ENCODE assay signal across 10 cellular contexts in genomic region chr15:69469467-69470191, GRCh38. TPM values are rescaled to one million over a fixed set of nuclear protein-coding genes. Genes with fewer than 3 reads are reported as not detected.
DNase-seq lines count a peak whose midpoint lies in the region; ATAC-seq and TF ChIP-seq lines count a peak whose summit lies in the region.
"Had no signal": no experiment of that assay in that cellular context is flagged by ENCODE, and none has a peak within 500 bp of the region (broad histone marks: within the 10 kb centered on the region; RNA-seq: fewer than 3 reads in every experiment).

No MANE protein-coding gene starts in this region.

- H3K4me1 ChIP-seq in thyroid gland (peaks cover 33 to 50% of the 10 kb centered on the region in 2 donors), SJCRH30 (peaks cover 23% of the 10 kb centered on the region)

- POLR2A ChIA-PET in activated CD8-positive, alpha-beta T cell treated with anti-CD3 and anti-CD28 coated beads for 36 hours (lab: Charles Lee), result interaction anchor here (1.2 to 10.7 kb wide), 2 partner anchors 9 to 15 kb away, joined by 3 to 225 read pairs; partner anchors contain the start of gene RPLP1

- H3K4me3 ChIP-seq in thyroid gland (replicated peaks in 1 of 3) (no peak overlapping the region), SJCRH30 (no peak overlapping the region)
- H3K4me3 ChIP-seq: spleen had no signal

- H3K36me3 ChIP-seq in thyroid gland (no peaks in the 10 kb centered on the region), SJCRH30 (no peaks in the 10 kb centered on the region)
- H3K36me3 ChIP-seq: spleen had no signal

- CTCF ChIA-PET in activated CD8-positive, alpha-beta T cell treated with anti-CD3 and anti-CD28 coated beads for 36 hours (lab: Charles Lee), result interaction anchor here (2.3 kb wide), 1 partner anchor 9 kb away, joined by 11 read pairs; no protein-coding TSS in a partner anchor

- peaks cover 12% of the 10 kb centered on the region for H3K27me3 Mint-ChIP-seq in activated T-cell treated with anti-CD3 and anti-CD28 coated beads, Interleukin-2, amount 50 U/mL, for 72 hours (ENCODE audit: low read depth)
- peaks cover 3% of the 10 kb centered on the region for H3K27me3 Mint-ChIP-seq in activated CD8-positive, alpha-beta T cell treated with anti-CD3 and anti-CD28 coated beads for 36 hours
- H3K27me3 Mint-ChIP-seq: activated B cell treated with CpG ODN at 0.5 μM for 24 hours had no signal

- H3K9me3 ChIP-seq in thyroid gland, result no peaks in the 10 kb centered on the region
- no peaks in the 10 kb centered on the region for H3K9me3 ChIP-seq in SJCRH30 (replicated peaks)
- H3K9me3 ChIP-seq: spleen had no signal

- intact Hi-C loops in activated CD8-positive, alpha-beta T cell treated with anti-CD3 and anti-CD28 coated beads for 36 hours (cut with micrococcal nuclease), result loop anchor here (5.0 to 10.0 kb wide), 3 partner anchors 288 to 995 kb away; partner anchors contain the start of gene TLE3
- intact Hi-C loops in thyroid gland (cut with DNase I), result loop anchor here (10.0 kb wide), 1 partner anchor 625 kb away; the partner anchor contains the start of gene TLE3

- peak overlapping the region; percentile 77 to 91 (median 91) for H3K27ac ChIP-seq in thyroid gland
- H3K27ac ChIP-seq in SJCRH30, result no peak overlapping the region

- DNase-seq in activated T-cell treated with anti-CD3 and anti-CD28 coated beads, Interleukin-2, amount 50 U/mL, for 72 hours, result no peak
- DNase-seq in activated T-cell treated with anti-CD3 and anti-CD28 coated beads, Interleukin-2, amount 50 U/mL, for 1 hour, result no peak
- DNase-seq in activated CD8-positive, alpha-beta T cell treated with anti-CD3 and anti-CD28 coated beads for 36 hours, result no peak
- DNase-seq in iris pigment epithelial cell (ENCODE audit: low read depth) (peak; percentile 86), thyroid gland (no peak), NCI-H1105 (lab: John Stamatoyannopoulos, UW) (no peak), SJCRH30 (no peak)
- DNase-seq: activated B cell treated with CpG ODN at 0.5 μM for 24 hours, spleen had no signal

- H3K4me1 Mint-ChIP-seq in activated T-cell treated with anti-CD3 and anti-CD28 coated beads, Interleukin-2, amount 50 U/mL, for 72 hours (ENCODE audit: low read depth), result peaks cover 27% of the 10 kb centered on the region
- peaks cover 32% of the 10 kb centered on the region for H3K4me1 Mint-ChIP-seq in activated CD8-positive, alpha-beta T cell treated with anti-CD3 and anti-CD28 coated beads for 36 hours (ENCODE audit: low read depth)

- TF ChIP-seq POLR2A in thyroid gland (IDR thresholded peaks at IDR 0.05), result no peak

- H3K36me3 Mint-ChIP-seq in activated T-cell treated with anti-CD3 and anti-CD28 coated beads, Interleukin-2, amount 50 U/mL, for 72 hours (ENCODE audit: insufficient read depth in 2 of 2), result no peaks in the 10 kb centered on the region
- no peaks in the 10 kb centered on the region for H3K36me3 Mint-ChIP-seq in activated CD8-positive, alpha-beta T cell treated with anti-CD3 and anti-CD28 coated beads for 36 hours (ENCODE audit: low read depth)

- peak overlapping the region; percentile 64 to 73 for H3K4me3 Mint-ChIP-seq in activated T-cell treated with anti-CD3 and anti-CD28 coated beads, Interleukin-2, amount 50 U/mL, for 72 hours
- H3K4me3 Mint-ChIP-seq in activated CD8-positive, alpha-beta T cell treated with anti-CD3 and anti-CD28 coated beads for 36 hours, result no peak overlapping the region
- H3K4me3 Mint-ChIP-seq: activated B cell treated with CpG ODN at 0.5 μM for 24 hours had no signal

- no peaks in the 10 kb centered on the region for H3K27me3 ChIP-seq in thyroid gland
- no peaks in the 10 kb centered on the region for H3K27me3 ChIP-seq in SJCRH30

- no peak for ATAC-seq in activated T-cell treated with anti-CD3 and anti-CD28 coated beads, Interleukin-2, amount 50 U/mL, for 72 hours (replicated peaks in 1 of 2)
- no peak for ATAC-seq in activated CD8-positive, alpha-beta T cell treated with anti-CD3 and anti-CD28 coated beads for 36 hours
- ATAC-seq in HG02798 (IDR thresholded peaks at IDR 0.05; ENCODE audit: poor library complexity, unreplicated experiment), result no peak

- H3K27ac Mint-ChIP-seq in activated T-cell treated with anti-CD3 and anti-CD28 coated beads, Interleukin-2, amount 50 U/mL, for 72 hours, result no peak overlapping the region
- H3K27ac Mint-ChIP-seq in activated CD8-positive, alpha-beta T cell treated with anti-CD3 and anti-CD28 coated beads for 36 hours, result peak overlapping the region; percentile 91
- H3K27ac Mint-ChIP-seq: activated B cell treated with CpG ODN at 0.5 μM for 24 hours had no signal

- H3K9me3 Mint-ChIP-seq in activated T-cell treated with anti-CD3 and anti-CD28 coated beads, Interleukin-2, amount 50 U/mL, for 72 hours, result no peaks in the 10 kb centered on the region
- no peaks in the 10 kb centered on the region for H3K9me3 Mint-ChIP-seq in activated CD8-positive, alpha-beta T cell treated with anti-CD3 and anti-CD28 coated beads for 36 hours
- H3K9me3 Mint-ChIP-seq: activated B cell treated with CpG ODN at 0.5 μM for 24 hours had no signal

- TF ChIP-seq CTCF in activated CD8-positive, alpha-beta T cell treated with anti-CD3 and anti-CD28 coated beads for 36 hours (IDR thresholded peaks at IDR 0.05), result no peak
- no peak for TF ChIP-seq CTCF in thyroid gland (IDR thresholded peaks at IDR 0.05)

- WGBS in thyroid gland, 2 donors, result 96 to 99% methylated on average over 5 to 6 of the region's 8 CpGs

RNA-seq across cellular contexts. Expression of gene RPLP1, which starts 17.0 kb away (rescaled TPM):
- total RNA-seq in activated T-cell treated with anti-CD3 and anti-CD28 coated beads, Interleukin-2, amount 50 U/mL, for 72 hours, result 1,000 to 10,000 TPM; 2,514 to 2,771 TPM
- total RNA-seq in activated CD8-positive, alpha-beta T cell treated with anti-CD3 and anti-CD28 coated beads for 36 hours, result 1,000 to 10,000 TPM; 2,583 to 2,701 TPM
- 1,000 to 10,000 TPM in 1 of 4 donors, 100 to 1,000 TPM in 3; 401 to 2,289 (median 606) TPM for total RNA-seq in thyroid gland
- 761 and 909 TPM in 2 replicates for total RNA-seq in SJCRH30 (2014; rRNA removed; shearing (Covaris generic))

RNA-seq across cellular contexts. Expression of gene KIF23, which starts 55.5 kb away (rescaled TPM):
- total RNA-seq in activated T-cell treated with anti-CD3 and anti-CD28 coated beads, Interleukin-2, amount 50 U/mL, for 72 hours, result 10 to 100 TPM; 51.5 to 56.2 TPM
- 10 to 100 TPM; 45.4 to 47.0 TPM for total RNA-seq in activated CD8-positive, alpha-beta T cell treated with anti-CD3 and anti-CD28 coated beads for 36 hours
- 1 to 10 TPM in 2 of 4 donors, under 1 TPM in 1, not detected in 1; 0.40 to 3.3 (median 1.2) TPM for total RNA-seq in thyroid gland
- total RNA-seq in SJCRH30 (2014; rRNA removed; shearing (Covaris generic)), result 127 and 137 TPM in 2 replicates

Comparison
In these comparisons a context has a peak if more than half of its experiments do, and no peak if none do; other contexts are left out.
1. RNA of gene KIF23, which starts 55.5 kb away (total RNA-seq): 127 to 137 TPM in SJCRH30, 51.5 to 56.2 TPM in activated T-cell treated with anti-CD3 and anti-CD28 coated beads, Interleukin-2, amount 50 U/mL, for 72 hours and 45.4 to 47.0 TPM in activated CD8-positive, alpha-beta T cell treated with anti-CD3 and anti-CD28 coated beads for 36 hours; 0.40 to 3.3 TPM in thyroid gland; every median in the first group is over 10 times any median in the second.